Comparison of ENCODE assay signal across 29 cellular contexts in the genomic region with DNA sequence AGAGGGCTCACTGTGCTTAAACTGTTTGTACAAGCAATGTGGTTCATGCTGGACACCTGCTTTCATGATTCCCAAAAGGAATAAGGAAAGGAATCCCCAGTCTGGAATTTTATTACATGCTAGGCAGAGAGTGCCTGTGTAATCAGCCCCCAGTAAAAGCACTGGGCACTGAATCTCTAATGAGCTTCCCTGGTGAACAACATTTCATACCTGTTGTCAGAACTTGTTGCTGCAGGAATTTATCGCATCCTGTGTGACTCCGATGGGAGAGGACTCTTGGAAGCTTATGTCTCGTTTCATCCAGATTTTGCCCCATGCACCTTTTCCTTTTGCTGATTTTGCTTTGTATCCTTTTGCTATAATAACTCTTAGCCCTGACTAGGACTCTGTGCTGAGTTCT.
A peak's percentile ranks its signal among the peaks of the same experiment; 100 is the strongest.
DNase-seq lines count a peak whose midpoint lies in the region; ATAC-seq and TF ChIP-seq lines count a peak whose summit lies in the region.
"Had no signal": no experiment of that assay in that cellular context is flagged by ENCODE, and none has a peak within 500 bp of the region (broad histone marks: within the 10 kb centered on the region; RNA-seq: fewer than 3 reads in every experiment).

No MANE protein-coding gene starts in this region.

- no peak overlapping the region for H2AFZ ChIP-seq in HCT116 (ENCODE audit: low read depth, low read length, poor library complexity, severe bottlenecking)

- H3K4me2 ChIP-seq in HCT116 (ENCODE audit: low read length): no peak overlapping the region
- H3K4me2 ChIP-seq: KMS-11 had no signal

- BruUV-seq in HCT116 (replicated peaks; lab: Mats Ljungman, UMichigan) (no TSS peak), Panc1 (replicated peaks; lab: Mats Ljungman, UMichigan) (no TSS peak)

- no peak for ATAC-seq in HCT116
- ATAC-seq in Panc1: no peak
- ATAC-seq in HG02571 (IDR thresholded peaks at IDR 0.05; ENCODE audit: unreplicated experiment): no peak
- ATAC-seq in GM21717 (IDR thresholded peaks at IDR 0.05; ENCODE audit: unreplicated experiment): no peak
- ATAC-seq: lower lobe of right lung; naive thymus-derived CD8-positive, alpha-beta T cell; stimulated activated naive CD8-positive, alpha-beta T cell treated with anti-CD3 and anti-CD28 coated beads, Interleukin-15, Interleukin-2, amounts not matched to agents 100 U/mL and 50 U/mL, for 24 hours had no signal

- RAD21 ChIA-PET in HCT116 (lab: Charles Lee; ENCODE audit: low non-redundant PET in 1 of 2, low total read pairs in 2 of 2, uncharacterized antibody in 2 of 2, unreplicated experiment in 2 of 2): no interaction called here

- no peak overlapping the region for H3K4me3 ChIP-seq in HCT116 (replicated peaks in 1 of 2; ENCODE audit: low read depth in 1 of 2, low read length in 2 of 2)
- no peak overlapping the region for H3K4me3 ChIP-seq in Panc1 (ENCODE audit: low read depth in 2 of 2, low read length in 2 of 2)
- H3K4me3 ChIP-seq: cardiac muscle cell, colonic mucosa, lower lobe of right lung, skin epidermis had no signal

- DNase-seq in HCT116 (ENCODE audit: low read depth, low spot score): no peak
- no peak for DNase-seq in Panc1 (ENCODE audit: low read depth, low spot score)
- DNase-seq in epithelial cell of prostate (ENCODE audit: low read depth, low spot score): no peak
- DNase-seq in renal cortical epithelial cell (ENCODE audit: low read depth): peak; percentile 78
- DNase-seq in NCI-H146 (lab: John Stamatoyannopoulos, UW): no peak
- DNase-seq in stimulated activated CD4-positive, alpha-beta T cell treated with anti-CD3 and anti-CD28 coated beads, Interleukin-4, amount 100 ng/mL, for 24 hours: no peak
- DNase-seq: activated CD4-positive, alpha-beta T cell treated with anti-CD3 and anti-CD28 coated beads for 4 hours; activated CD8-positive, alpha-beta memory T cell treated with anti-CD3 and anti-CD28 coated beads for 24 hours; activated T-cell treated with anti-CD3 and anti-CD28 coated beads for 4 hours; amygdala; CD4-positive, alpha-beta T cell; colonic mucosa; effector memory CD4-positive, alpha-beta T cell; head of caudate nucleus; islet precursor cell; lower lobe of right lung; MM.1S; naive thymus-derived CD8-positive, alpha-beta T cell; NCI-H1105 treated with DMSO at 0.1 percent for 48 hours; NCI-H1930; occipital lobe; stimulated activated naive CD8-positive, alpha-beta T cell treated with anti-CD3 and anti-CD28 coated beads, Interleukin-15, Interleukin-2, amounts not matched to agents 100 U/mL and 50 U/mL, for 24 hours; T1000; WERI-Rb-1 had no signal

- intact Hi-C loops in HCT116 (cut with micrococcal nuclease) (no loop called here), Panc1 (cut with micrococcal nuclease; ENCODE audit: unreplicated experiment) (no loop called here)

- no peaks in the 10 kb centered on the region for H3K9me2 ChIP-seq in HCT116 (ENCODE audit: insufficient read depth)

- in situ Hi-C loops in Panc1 (cut with HindIII; ENCODE audit: low pct_unique_long_range_greater_than_20kb, low sequenced_read_pairs): no loop called here

- H3K9me3 ChIP-seq in HCT116 (ENCODE audit: control insufficient read depth in 1 of 2, insufficient read depth in 1 of 2, low read depth in 1 of 2, low read length in 2 of 2) (no peaks in the 10 kb centered on the region), Panc1 (ENCODE audit: control insufficient read depth, insufficient read depth, low read depth, low read length) (peaks cover 18% of the 10 kb centered on the region; the same call in 1 of the 2 replicates)
- H3K9me3 ChIP-seq: colonic mucosa, lower lobe of right lung had no signal

- no peaks in the 10 kb centered on the region; a peak in 1 of 4 replicates for H3K36me3 ChIP-seq in HCT116 (ENCODE audit: control insufficient read depth in 1 of 2, insufficient read depth in 2 of 2, low read length in 2 of 2)
- H3K36me3 ChIP-seq in Panc1 (ENCODE audit: control insufficient read depth, insufficient read depth, low read length): no peaks in the 10 kb centered on the region
- H3K36me3 ChIP-seq: cardiac muscle cell, colonic mucosa, lower lobe of right lung, WERI-Rb-1 had no signal

- TF ChIP-seq RAD21 in HCT116 (IDR thresholded peaks at IDR 0.05; ENCODE audit: low read depth): no peak

- peaks cover under 1% of the 10 kb centered on the region; the same call in 1 of the 2 replicates for H3K79me2 ChIP-seq in HCT116 (ENCODE audit: insufficient read depth, low read length)

- H3K9ac ChIP-seq in HCT116 (ENCODE audit: low read length): peak overlapping the region; percentile 39
- H3K9ac ChIP-seq: KMS-11 had no signal

- H3K4me1 ChIP-seq in HCT116 (ENCODE audit: control insufficient read depth in 1 of 2, insufficient read depth in 2 of 2, low read length in 2 of 2) (peaks cover 60 to 81% of the 10 kb centered on the region in 2 experiments), Panc1 (ENCODE audit: control insufficient read depth, insufficient read depth, low read length) (peaks cover 30% of the 10 kb centered on the region)
- H3K4me1 ChIP-seq: lower lobe of right lung had no signal

- POLR2A ChIA-PET in HCT116 (lab: Charles Lee) (interaction anchor here (1.2 kb wide), 1 partner anchor 190 kb away, joined by 3 read pairs; a partner anchor contains a TSS), Panc1 (lab: Charles Lee) (no interaction called here)

- H3K27ac ChIP-seq in HCT116 (ENCODE audit: low read depth, low read length) (peak overlapping the region; percentile 97), Panc1 (ENCODE audit: low read length) (peak overlapping the region; percentile 71), epithelial cell of prostate (peak overlapping the region; percentile 100)
- H3K27ac ChIP-seq: cardiac muscle cell, colonic mucosa, KMS-11, lower lobe of right lung, WERI-Rb-1 had no signal

- H4K20me1 ChIP-seq in HCT116 (ENCODE audit: insufficient read depth): no peaks in the 10 kb centered on the region

- TF ChIP-seq POLR2A in HCT116 (IDR thresholded peaks at IDR 0.05; ENCODE audit: borderline replicate concordance, extremely low read depth, insufficient read depth, insufficient read length): no peak

- H3K27me3 ChIP-seq in HCT116 (ENCODE audit: insufficient read depth, low read length) (no peaks in the 10 kb centered on the region), Panc1 (ENCODE audit: control insufficient read depth, insufficient read depth, low read length) (no peaks in the 10 kb centered on the region)
- H3K27me3 ChIP-seq: cardiac muscle cell, colonic mucosa had no signal

- CTCF ChIA-PET in HCT116 (lab: Charles Lee) (no interaction called here), Panc1 (lab: Charles Lee) (no interaction called here)

- TF ChIP-seq CTCF in HCT116 (IDR thresholded peaks at IDR 0.05 in 2 of 3, conservative IDR thresholded peaks at IDR 0.05 in 1 of 3; ENCODE audit: borderline replicate concordance in 1 of 3, insufficient read depth in 1 of 3, low read depth in 2 of 3, low read length in 2 of 3) (no peak), Panc1 (IDR thresholded peaks at IDR 0.05) (no peak)

TF ChIP-seq in HCT116, 20 proteins besides CTCF, POLR2A, EP300 and RAD21:
- no peak for TF ChIP-seq SRF (IDR thresholded peaks at IDR 0.05; ENCODE audit: low read depth)
- TF ChIP-seq, protein P1, sequence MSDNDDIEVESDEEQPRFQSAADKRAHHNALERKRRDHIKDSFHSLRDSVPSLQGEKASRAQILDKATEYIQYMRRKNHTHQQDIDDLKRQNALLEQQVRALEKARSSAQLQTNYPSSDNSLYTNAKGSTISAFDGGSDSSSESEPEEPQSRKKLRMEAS (IDR thresholded peaks at IDR 0.05): no peak
- no peak for TF ChIP-seq EZH2 (IDR thresholded peaks at IDR 0.05)
- TF ChIP-seq ELF1 (IDR thresholded peaks at IDR 0.05; ENCODE audit: borderline replicate concordance, low read depth): no peak
- TF ChIP-seq CEBPB (IDR thresholded peaks at IDR 0.05; ENCODE audit: low read depth): no peak
- no peak for TF ChIP-seq SP1 (IDR thresholded peaks at IDR 0.05; ENCODE audit: low read depth)
- TF ChIP-seq ZNF274 (IDR thresholded peaks at IDR 0.05; ENCODE audit: low read depth, low read length): no peak
- TF ChIP-seq JUND (IDR thresholded peaks at IDR 0.05): 0 out of 2 replicates have a peak, but pooled peaks have one; percentile 9
